ENCODE assay signal across 8 cellular contexts in the genomic region with DNA sequence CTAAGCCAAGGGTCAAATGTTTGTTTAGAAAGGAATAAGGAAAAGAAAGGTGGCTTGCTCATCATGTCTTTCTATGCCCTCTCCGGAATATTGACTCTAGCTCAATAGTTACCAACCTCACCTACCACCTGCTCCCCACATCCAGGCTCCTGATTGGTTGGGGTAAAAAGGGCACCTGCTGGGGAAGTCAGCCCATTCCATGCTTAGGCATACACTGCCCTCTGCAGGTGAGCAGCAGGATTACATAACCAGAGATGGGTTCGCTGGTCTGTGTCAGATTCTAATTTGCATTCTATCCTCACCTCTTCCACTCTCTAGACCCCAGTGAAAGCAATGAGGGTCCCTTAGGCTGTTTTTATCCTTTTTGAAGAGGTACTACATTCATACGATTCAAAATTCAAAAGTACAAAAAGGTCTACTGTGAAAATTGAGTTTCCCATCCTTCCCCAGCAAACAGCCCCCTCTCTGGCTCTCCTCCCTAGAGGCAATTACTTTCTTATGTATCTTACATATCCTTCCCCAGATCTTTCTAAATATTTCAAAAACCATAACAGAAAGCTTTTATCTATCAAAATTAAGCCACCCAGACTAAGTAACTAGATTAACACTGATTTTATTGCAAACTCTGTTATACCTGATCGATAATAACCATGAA.
DNase-seq lines count a peak whose midpoint lies in the region; ATAC-seq and TF ChIP-seq lines count a peak whose summit lies in the region.

No MANE protein-coding gene starts in this region.

- no peaks in the 10 kb centered on the region for H3K27me3 ChIP-seq in RWPE2 (ENCODE audit: insufficient read depth, poor library complexity, severe bottlenecking)

- peak; percentile 90 for TF ChIP-seq CTCF in LNCaP clone FGC (IDR thresholded peaks at IDR 0.05; ENCODE audit: control insufficient read depth, extremely low read depth, insufficient read depth)
- TF ChIP-seq CTCF in RWPE2 (IDR thresholded peaks at IDR 0.05; ENCODE audit: poor library complexity, severe bottlenecking): peak; percentile 91

- peak; percentile 49 for DNase-seq in DMS79 treated with DMSO at 0.1 percent for 48 hours (lab: John Stamatoyannopoulos, UW)
- DNase-seq in LNCaP clone FGC (ENCODE audit: low read depth): peak; percentile 37
- no peak for DNase-seq in RWPE2 (ENCODE audit: low spot score)
- peak; percentile 4 to 16 (median 14) for DNase-seq in activated naive CD4-positive, alpha-beta T cell (lab: John Stamatoyannopoulos, UW)
- peak; percentile 17 for DNase-seq in globus pallidus (ENCODE audit: low spot score)
- peak; percentile 34 for DNase-seq in pons (ENCODE audit: low spot score)

- H3K36me3 ChIP-seq in RWPE2 (ENCODE audit: low read depth): no peaks in the 10 kb centered on the region

- ATAC-seq in RWPE2 (ENCODE audit: low read depth) (peak; percentile 76; the same call in 2 of the 3 replicates), GM21737 (IDR thresholded peaks at IDR 0.05; ENCODE audit: unreplicated experiment) (no peak), GM21447 (IDR thresholded peaks at IDR 0.05; ENCODE audit: unreplicated experiment) (no peak)

- no peak overlapping the region for H3K4me3 ChIP-seq in LNCaP clone FGC (ENCODE audit: low read depth, low read length)
- no peak overlapping the region for H3K4me3 ChIP-seq in RWPE2 (ENCODE audit: severe bottlenecking)

- no peaks in the 10 kb centered on the region for H3K9me3 ChIP-seq in RWPE2 (ENCODE audit: severe bottlenecking)

- H3K27ac ChIP-seq in RWPE2 (ENCODE audit: poor library complexity, severe bottlenecking): no peak overlapping the region

- H3K4me1 ChIP-seq in RWPE2 (ENCODE audit: insufficient read depth, poor library complexity, severe bottlenecking): no peaks in the 10 kb centered on the region
